ENCODE assay signal across 8 cellular contexts in genomic region chr6:32108094-32108627, GRCh38. TPM values are rescaled to one million over a fixed set of nuclear protein-coding genes. Genes with fewer than 3 reads are reported as not detected.
DNase-seq lines count a peak whose midpoint lies in the region; ATAC-seq and TF ChIP-seq lines count a peak whose summit lies in the region.
"Had no signal": no experiment of that assay in that cellular context is flagged by ENCODE, and none has a peak within 500 bp of the region (broad histone marks: within the 10 kb centered on the region; RNA-seq: fewer than 3 reads in every experiment).

No MANE protein-coding gene starts in this region.

- intact Hi-C loops in PC-3 (cut with micrococcal nuclease), result no loop called here

- H3K27me3 ChIP-seq in PC-3 (ENCODE audit: low read length), result no peaks in the 10 kb centered on the region
- peaks cover 0 to 66% of the 10 kb centered on the region in 2 experiments for H3K27me3 ChIP-seq in mesenchymal stem cell (ENCODE audit: control insufficient read depth in 1 of 2, insufficient read depth in 1 of 2, low read length in 2 of 2)
- H3K27me3 ChIP-seq in upper lobe of left lung, result no peaks in the 10 kb centered on the region

- POLR2A ChIA-PET in PC-3 (lab: Charles Lee; ENCODE audit: unreplicated experiment), result interaction anchor here (0.6 kb wide), 1 partner anchor 211 kb away, joined by 19 read pairs; the partner anchor contains the start of gene EHMT2

- H3K9me3 ChIP-seq in PC-3 (ENCODE audit: low read length) (no peaks in the 10 kb centered on the region), mesenchymal stem cell (ENCODE audit: control insufficient read depth, low read length) (no peaks in the 10 kb centered on the region), upper lobe of left lung (no peaks in the 10 kb centered on the region)
- H3K9me3 ChIP-seq: neutrophil had no signal

- H3K4me1 ChIP-seq in PC-3 (ENCODE audit: insufficient read depth, low read length), result peaks cover 25% of the 10 kb centered on the region
- peaks cover 9% of the 10 kb centered on the region for H3K4me1 ChIP-seq in mesenchymal stem cell (ENCODE audit: control insufficient read depth, insufficient read depth, low read depth, low read length)
- H3K4me1 ChIP-seq in upper lobe of left lung, result peaks cover 53 to 70% (median 67%) of the 10 kb centered on the region in 4 donors

- CTCF ChIA-PET in PC-3 (lab: Charles Lee), result no interaction called here

- H3K36me3 ChIP-seq in PC-3 (ENCODE audit: low read depth, low read length), result no peaks in the 10 kb centered on the region
- H3K36me3 ChIP-seq in mesenchymal stem cell (ENCODE audit: control insufficient read depth in 1 of 2, insufficient read depth in 2 of 2, low read depth in 1 of 2, low read length in 2 of 2), result peaks cover 7 to 26% of the 10 kb centered on the region in 2 experiments
- H3K36me3 ChIP-seq in upper lobe of left lung, result no peaks in the 10 kb centered on the region

- no peak overlapping the region for H4K91ac ChIP-seq in mesenchymal stem cell (ENCODE audit: low read length)

- no peaks in the 10 kb centered on the region for H3K9me2 ChIP-seq in PC-3 (replicated peaks; ENCODE audit: low read length)

- H3K18ac ChIP-seq in mesenchymal stem cell (ENCODE audit: low read depth in 1 of 2, low read length in 2 of 2), result peak overlapping the region; percentile 56 to 76

- H2AK5ac ChIP-seq in mesenchymal stem cell (ENCODE audit: low read length, severe bottlenecking), result no peak overlapping the region

- peak overlapping the region in 1 of 2 experiments; percentile 54 for H3K4ac ChIP-seq in mesenchymal stem cell (ENCODE audit: low read depth in 1 of 2, low read length in 2 of 2)

- H3K36me3 Mint-ChIP-seq in effector memory CD8-positive, alpha-beta T cell (ENCODE audit: insufficient read depth), result peaks cover 14% of the 10 kb centered on the region

- peak; percentile 75 for ATAC-seq in PC-3
- peak; percentile 8 for ATAC-seq in effector memory CD8-positive, alpha-beta T cell (replicated peaks)
- peak; percentile 50 to 58 for ATAC-seq in upper lobe of left lung (ENCODE audit: low FRiP score in 2 of 2)
- no peak for ATAC-seq in HG03135 (IDR thresholded peaks at IDR 0.05; ENCODE audit: unreplicated experiment)
- no peak for ATAC-seq in HG03571 (IDR thresholded peaks at IDR 0.05; ENCODE audit: unreplicated experiment)
- ATAC-seq in HG03469 (IDR thresholded peaks at IDR 0.05; ENCODE audit: unreplicated experiment), result no peak

- peak in 3 of 4 donors; percentile 44 to 89 (median 81) for TF ChIP-seq EP300 in upper lobe of left lung (IDR thresholded peaks at IDR 0.05)

- H4K8ac ChIP-seq in mesenchymal stem cell (ENCODE audit: low read length), result no peak overlapping the region

- WGBS in mesenchymal stem cell, result 2% methylated on average over 13 of the region's 15 CpGs
- WGBS in upper lobe of left lung, 2 donors, result 5 to 12% methylated on average over 12 of the region's 15 CpGs

- no peaks in the 10 kb centered on the region for H3K79me2 ChIP-seq in PC-3 (ENCODE audit: low read length)

- TF ChIP-seq CTCF in PC-3 (conservative IDR thresholded peaks at IDR 0.05; ENCODE audit: low read depth, low read length), result no peak
- TF ChIP-seq CTCF in upper lobe of left lung (IDR thresholded peaks at IDR 0.05), result no peak

- H3K4me2 ChIP-seq in PC-3 (ENCODE audit: low read length), result peak overlapping the region; percentile 62
- no peak overlapping the region for H3K4me2 ChIP-seq in mesenchymal stem cell (ENCODE audit: low read length, poor library complexity, severe bottlenecking)

- no TSS peak for BruUV-seq in PC-3 (replicated peaks; lab: Mats Ljungman, UMichigan)

- H3K27ac Mint-ChIP-seq in effector memory CD8-positive, alpha-beta T cell, result peak overlapping the region in 1 of 2 donors; percentile 85

- H2AFZ ChIP-seq in PC-3 (ENCODE audit: low read length) (no peak overlapping the region), mesenchymal stem cell (ENCODE audit: low read depth, low read length) (no peak overlapping the region)

- no peak overlapping the region for H3K23ac ChIP-seq in mesenchymal stem cell (ENCODE audit: low read length in 2 of 2)

- no peak overlapping the region for H2BK15ac ChIP-seq in mesenchymal stem cell (ENCODE audit: low read depth, poor library complexity, severe bottlenecking)

- TF ChIP-seq POLR2A in upper lobe of left lung (IDR thresholded peaks at IDR 0.05), result peak in 1 of 4 donors; percentile 10

- H3K4me3 ChIP-seq in PC-3 (ENCODE audit: low read length) (no peak overlapping the region; the same call in 1 of the 2 replicates), mesenchymal stem cell (ENCODE audit: insufficient read depth in 1 of 2, low read depth in 1 of 2, low read length in 2 of 2) (peak overlapping the region in 1 of 2 experiments; percentile 98), upper lobe of left lung (peak overlapping the region; percentile 8 to 49 (median 43))

- no peak overlapping the region for H2BK120ac ChIP-seq in mesenchymal stem cell (ENCODE audit: low read depth, low read length)

- peak overlapping the region in 1 of 2 experiments; percentile 57 for H3K14ac ChIP-seq in mesenchymal stem cell (ENCODE audit: low read length in 2 of 2)

- no peaks in the 10 kb centered on the region for H3K9me3 Mint-ChIP-seq in effector memory CD8-positive, alpha-beta T cell

- peaks cover 19 to 20% of the 10 kb centered on the region in 2 donors for H3K4me1 Mint-ChIP-seq in effector memory CD8-positive, alpha-beta T cell (ENCODE audit: low read depth in 2 of 2)

- H3K9ac ChIP-seq in PC-3 (ENCODE audit: low read length) (no peak overlapping the region), mesenchymal stem cell (ENCODE audit: low read length) (peak overlapping the region; percentile 97)

- H3K27me3 Mint-ChIP-seq in effector memory CD8-positive, alpha-beta T cell, result peaks cover 47 to 60% of the 10 kb centered on the region in 2 donors

- no peaks in the 10 kb centered on the region for H3K79me1 ChIP-seq in mesenchymal stem cell (replicated peaks; ENCODE audit: low read length, poor library complexity, severe bottlenecking)

- H2BK5ac ChIP-seq in mesenchymal stem cell (ENCODE audit: low read depth, low read length, poor library complexity, severe bottlenecking), result no peak overlapping the region

- peak overlapping the region; percentile 80 to 90 for H2BK12ac ChIP-seq in mesenchymal stem cell (ENCODE audit: low read length in 2 of 2)

- H3K4me3 Mint-ChIP-seq in effector memory CD8-positive, alpha-beta T cell, result peak overlapping the region in 1 of 2 donors; percentile 50

- H3K27ac ChIP-seq in PC-3 (ENCODE audit: low read length), result no peak overlapping the region
- no peak overlapping the region for H3K27ac ChIP-seq in mesenchymal stem cell (ENCODE audit: low read length, poor library complexity, severe bottlenecking)
- peak overlapping the region; percentile 79 to 86 (median 84) for H3K27ac ChIP-seq in upper lobe of left lung
- H3K27ac ChIP-seq: neutrophil had no signal

- H4K20me1 ChIP-seq in PC-3 (ENCODE audit: low read length), result no peaks in the 10 kb centered on the region

- no peaks in the 10 kb centered on the region for H3F3A ChIP-seq in PC-3 (ENCODE audit: low read length, unreplicated experiment)

- DNase-seq in PC-3 (peak; percentile 58), mesenchymal stem cell (peak; percentile 66), upper lobe of left lung (peak; percentile 37 to 87)
- DNase-seq in effector memory CD8-positive, alpha-beta T cell, result no peak

RNA-seq across cellular contexts. Expression of gene TNXB, which starts 1.0 kb away (rescaled TPM):
- total RNA-seq in PC-3 (2014; rRNA removed) (2.9 and 3.3 TPM in 2 replicates), upper lobe of left lung (100 to 1,000 TPM in 4 of 6 donors, 10 to 100 TPM in 2; 58.1 to 206 (median 151) TPM)
- 3.9 TPM for polyA plus RNA-seq in mesenchymal stem cell (2013, experiment 1 of 2)
- 3.2 TPM for polyA plus RNA-seq in mesenchymal stem cell (2013, experiment 2 of 2)

RNA-seq across cellular contexts. Expression of gene ATF6B, which starts 19.9 kb away (rescaled TPM):
- total RNA-seq in PC-3 (2014; rRNA removed) (33.4 and 35.7 TPM in 2 replicates), upper lobe of left lung (100 to 1,000 TPM in 3 of 6 donors, 10 to 100 TPM in 3; 35.3 to 230 (median 95.8) TPM)
- 68.3 TPM for polyA plus RNA-seq in mesenchymal stem cell (2013, experiment 1 of 2)
- polyA plus RNA-seq in mesenchymal stem cell (2013, experiment 2 of 2), result 66.3 TPM

RNA-seq across cellular contexts. Expression of gene FKBPL, which starts 21.9 kb away (rescaled TPM):
- total RNA-seq in PC-3 (2014; rRNA removed), result 12.6 and 16.4 TPM in 2 replicates
- polyA plus RNA-seq in mesenchymal stem cell (2013, experiment 1 of 2), result 4.3 TPM
- polyA plus RNA-seq in mesenchymal stem cell (2013, experiment 2 of 2), result 4.3 TPM
- total RNA-seq in upper lobe of left lung, result 1 to 10 TPM in 5 of 6 donors, not detected in 1; 1.4 to 5.6 (median 4.6) TPM

RNA-seq across cellular contexts. Expression of gene PRRT1, which starts 43.6 kb away (rescaled TPM):
- 1.5 TPM in 1 of 2 replicates, not detected in the other for total RNA-seq in PC-3 (2014; rRNA removed)
- polyA plus RNA-seq in mesenchymal stem cell (2013, experiment 1 of 2), result 8.0 TPM
- polyA plus RNA-seq in mesenchymal stem cell (2013, experiment 2 of 2), result 7.9 TPM
- total RNA-seq in upper lobe of left lung, result 1 to 10 TPM in 2 of 6 donors, under 1 TPM in 3, not detected in 1; 0.69 to 6.3 (median 0.98) TPM

RNA-seq across cellular contexts. Expression of gene PPT2, which starts 45.8 kb away (rescaled TPM):
- total RNA-seq in PC-3 (2014; rRNA removed), result 16.6 and 30.8 TPM in 2 replicates
- polyA plus RNA-seq in mesenchymal stem cell (2013, experiment 1 of 2), result 31.6 TPM
- polyA plus RNA-seq in mesenchymal stem cell (2013, experiment 2 of 2), result 31.6 TPM
- total RNA-seq in upper lobe of left lung, result 10 to 100 TPM in 5 of 6 donors, 1 to 10 TPM in 1; 7.0 to 64.8 (median 16.8) TPM

Comparison
In these comparisons a context has a peak if more than half of its experiments do, and no peak if none do; other contexts are left out.
1. ATAC-seq: peak in PC-3 (single experiment), effector memory CD8-positive, alpha-beta T cell (single experiment) and upper lobe of left lung (2 of 2); none in HG03135 (single experiment), HG03571 (single experiment) and HG03469 (single experiment).
2. DNase-seq: peak in PC-3 (single experiment), mesenchymal stem cell (single experiment) and upper lobe of left lung (2 of 2); none in effector memory CD8-positive, alpha-beta T cell (0 of 3).
3. H3K27ac ChIP-seq: peak in upper lobe of left lung (4 of 4); none in PC-3 (single experiment) and mesenchymal stem cell (single experiment).
4. RNA of gene TNXB, which starts 1.0 kb away (total RNA-seq): 58.1 to 206 TPM in upper lobe of left lung; 2.9 to 3.3 TPM in PC-3; every median in the first group is over 10 times any median in the second.